In the genomic region with DNA sequence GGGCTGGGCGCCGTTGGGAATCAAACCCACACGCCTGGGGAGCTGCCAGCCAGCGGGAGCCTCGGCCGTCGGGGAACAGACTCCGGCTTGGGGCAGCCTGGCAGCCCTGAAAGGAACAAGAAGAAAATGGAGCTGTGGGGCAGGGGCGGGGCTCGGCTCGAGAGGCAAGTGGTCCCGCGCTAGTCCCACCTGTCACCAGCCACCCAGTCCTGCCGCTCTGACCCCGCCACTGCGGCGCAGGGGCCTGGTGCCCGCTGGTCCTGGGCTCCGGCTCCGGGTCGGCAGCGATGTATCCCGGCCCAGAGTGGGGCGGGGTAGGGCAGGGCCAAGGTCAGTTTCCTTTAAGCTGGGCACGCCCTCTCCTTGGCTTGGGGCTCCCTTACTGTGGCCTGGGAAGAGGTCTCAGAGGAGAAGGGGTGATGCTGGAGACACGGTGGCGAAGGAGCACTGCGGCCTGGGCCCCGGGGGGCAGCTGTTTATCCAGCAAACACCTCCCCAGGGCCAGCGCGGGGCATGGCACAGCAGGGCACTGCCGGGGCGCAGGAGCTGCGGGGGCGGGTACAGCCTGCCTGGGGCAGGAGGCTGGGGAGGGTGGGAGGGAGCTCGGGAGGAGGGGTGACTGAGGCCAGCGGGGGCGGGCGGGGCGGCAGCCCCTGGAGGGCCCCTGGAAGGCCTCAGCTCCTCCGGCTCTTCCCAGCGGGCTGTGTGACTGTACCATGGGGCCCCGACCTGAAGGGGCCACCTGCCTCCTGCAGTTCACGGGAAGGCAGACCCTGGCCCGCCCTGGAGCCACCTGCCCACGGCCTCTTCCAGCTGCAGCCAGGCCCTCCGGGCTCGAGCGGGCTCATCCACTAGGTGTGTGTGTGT, we compare ENCODE assay signal across 8 cellular contexts. TPM values are rescaled to one million over a fixed set of nuclear protein-coding genes. Genes with fewer than 3 reads are reported as not detected.
DNase-seq lines count a peak whose midpoint lies in the region; ATAC-seq lines count a peak whose summit lies in the region.

No MANE protein-coding gene starts in this region.

- 29% methylated on average over 49 of the region's 49 CpGs for WGBS in right cardiac atrium

- no peaks in the 10 kb centered on the region for H3K9me3 ChIP-seq in right cardiac atrium (ENCODE audit: control insufficient read depth, low read length)
- H3K9me3 ChIP-seq in subcutaneous abdominal adipose tissue (ENCODE audit: control insufficient read depth in 5 of 5, low read length in 5 of 5), result no peaks in the 10 kb centered on the region

- peak; percentile 82 for DNase-seq in activated CD4-positive, alpha-beta T cell treated with anti-CD3 and anti-CD28 coated beads, Interleukin-2, amount 10 ng/mL, durations not matched to agents 24 days and 14 days
- no peak for DNase-seq in activated CD4-positive, alpha-beta T cell treated with anti-CD3 and anti-CD28 coated beads, Interleukin-2, amount 50 U/mL, for 4 hours
- peak in 1 of 34 experiments; percentile 28 for DNase-seq in T-cell
- peak; percentile 41 to 71 (median 62) for DNase-seq in right cardiac atrium
- DNase-seq in NCI-H1436 (lab: John Stamatoyannopoulos, UW), result no peak

- ATAC-seq in T-cell (replicated peaks in 1 of 4), result peak; percentile 9 to 59 (median 32)
- peak; percentile 45 to 60 for ATAC-seq in right cardiac atrium
- ATAC-seq in GM19452 (IDR thresholded peaks at IDR 0.05; ENCODE audit: unreplicated experiment), result no peak
- ATAC-seq in GM19328 (IDR thresholded peaks at IDR 0.05; ENCODE audit: unreplicated experiment), result no peak

- CTCF ChIA-PET in T-cell (lab: Charles Lee), result interaction anchor here (0.6 to 3.4 kb wide), 4 partner anchors 24 to 1005 kb away, joined by 3 to 16 read pairs (median 7); no protein-coding TSS in a partner anchor

- H3K4me3 ChIP-seq in right cardiac atrium (ENCODE audit: low read length), result no peak overlapping the region
- H3K4me3 ChIP-seq in subcutaneous abdominal adipose tissue (ENCODE audit: low read depth in 1 of 5, low read length in 5 of 5), result peak overlapping the region in 3 of 5 donors; percentile 52 to 66 (median 58)

- H3K4me1 Mint-ChIP-seq in activated CD4-positive, alpha-beta T cell treated with anti-CD3 and anti-CD28 coated beads, Interleukin-2, amount 10 ng/mL, durations not matched to agents 24 days and 14 days, result peaks cover 14% of the 10 kb centered on the region
- peaks cover 11 to 18% (median 14%) of the 10 kb centered on the region in 3 donors for H3K4me1 Mint-ChIP-seq in T-cell

- H3K9me3 Mint-ChIP-seq in activated CD4-positive, alpha-beta T cell treated with anti-CD3 and anti-CD28 coated beads, Interleukin-2, amount 10 ng/mL, durations not matched to agents 24 days and 14 days, result no peaks in the 10 kb centered on the region
- no peaks in the 10 kb centered on the region for H3K9me3 Mint-ChIP-seq in T-cell

- H3K27ac Mint-ChIP-seq in activated CD4-positive, alpha-beta T cell treated with anti-CD3 and anti-CD28 coated beads, Interleukin-2, amount 10 ng/mL, durations not matched to agents 24 days and 14 days, result peak overlapping the region; percentile 62
- no peak overlapping the region for H3K27ac Mint-ChIP-seq in T-cell

- H3K27me3 ChIP-seq in right cardiac atrium (ENCODE audit: control insufficient read depth, insufficient read depth) (no peaks in the 10 kb centered on the region), subcutaneous abdominal adipose tissue (ENCODE audit: control insufficient read depth in 5 of 5, insufficient read depth in 4 of 5, low read length in 5 of 5) (peaks cover 0 to 28% (median 3%) of the 10 kb centered on the region in 5 donors)

- peaks cover 4% of the 10 kb centered on the region for H3K27me3 Mint-ChIP-seq in activated CD4-positive, alpha-beta T cell treated with anti-CD3 and anti-CD28 coated beads, Interleukin-2, amount 10 ng/mL, durations not matched to agents 24 days and 14 days
- H3K27me3 Mint-ChIP-seq in T-cell, result peaks cover 3 to 4% of the 10 kb centered on the region in 2 donors

- POLR2A ChIA-PET in T-cell (lab: Charles Lee), result interaction anchor here in 1 of 2 donors (0.6 kb wide), 1 partner anchor 302 kb away, joined by 10 read pairs; no protein-coding TSS in a partner anchor

- H3K4me3 Mint-ChIP-seq in activated CD4-positive, alpha-beta T cell treated with anti-CD3 and anti-CD28 coated beads, Interleukin-2, amount 10 ng/mL, durations not matched to agents 24 days and 14 days, result peak overlapping the region; percentile 79
- H3K4me3 Mint-ChIP-seq in T-cell, result peak overlapping the region; percentile 17 to 69 (median 55)

- no peak overlapping the region for H3K27ac ChIP-seq in right cardiac atrium (ENCODE audit: low read length)
- no peak overlapping the region for H3K27ac ChIP-seq in subcutaneous abdominal adipose tissue (ENCODE audit: low read depth, low read length)

- peaks cover 1% of the 10 kb centered on the region for H3K36me3 Mint-ChIP-seq in activated CD4-positive, alpha-beta T cell treated with anti-CD3 and anti-CD28 coated beads, Interleukin-2, amount 10 ng/mL, durations not matched to agents 24 days and 14 days (ENCODE audit: low read depth)
- peaks cover 2% of the 10 kb centered on the region for H3K36me3 Mint-ChIP-seq in T-cell

- peak overlapping the region in 4 of 5 donors; percentile 16 to 51 (median 24) for H3K9ac ChIP-seq in subcutaneous abdominal adipose tissue (ENCODE audit: low read length in 5 of 5)

- H3K36me3 ChIP-seq in subcutaneous abdominal adipose tissue (ENCODE audit: control insufficient read depth in 5 of 5, insufficient read depth in 5 of 5, low read length in 5 of 5), result peaks cover 0 to 10% (median 4%) of the 10 kb centered on the region in 5 donors

- no peaks in the 10 kb centered on the region for H3K4me1 ChIP-seq in right cardiac atrium (ENCODE audit: control insufficient read depth, insufficient read depth, low read length)
- H3K4me1 ChIP-seq in subcutaneous abdominal adipose tissue (ENCODE audit: control insufficient read depth in 5 of 5, insufficient read depth in 5 of 5, low read length in 5 of 5), result peaks cover 0 to 13% (median 8%) of the 10 kb centered on the region in 5 donors

- intact Hi-C loops in activated CD4-positive, alpha-beta T cell treated with anti-CD3 and anti-CD28 coated beads, Interleukin-2, amount 10 ng/mL, durations not matched to agents 24 days and 14 days (cut with micrococcal nuclease), result no loop called here
- intact Hi-C loops in right cardiac atrium (cut with DNase I), result loop anchor here in 2 of 4 donors (5.0 kb wide), 2 partner anchors 290 to 305 kb away; no protein-coding TSS in a partner anchor

RNA-seq across cellular contexts. Expression of a gene that starts 15.6 kb away (rescaled TPM):
- total RNA-seq in activated CD4-positive, alpha-beta T cell treated with anti-CD3 and anti-CD28 coated beads, Interleukin-2, amount 10 ng/mL, durations not matched to agents 24 days and 14 days, result 267 and 273 TPM in 2 replicates
- total RNA-seq in T-cell (100 to 1,000 TPM in 1 of 5 donors, 10 to 100 TPM in 4; 40.6 to 102 (median 53.3) TPM), right cardiac atrium (10 to 100 TPM; 35.2 to 47.9 (median 39.8) TPM)
- polyA plus RNA-seq in right cardiac atrium, result 17.3 TPM

Comparison
In these comparisons a context has a peak if more than half of its experiments do, and no peak if none do; other contexts are left out.
1. DNase-seq: peak in activated CD4-positive, alpha-beta T cell treated with anti-CD3 and anti-CD28 coated beads, Interleukin-2, amount 10 ng/mL, durations not matched to agents 24 days and 14 days (single experiment) and right cardiac atrium (3 of 3); none in activated CD4-positive, alpha-beta T cell treated with anti-CD3 and anti-CD28 coated beads, Interleukin-2, amount 50 U/mL, for 4 hours (0 of 2) and NCI-H1436 (single experiment).
2. ATAC-seq: peak in T-cell (4 of 4) and right cardiac atrium (2 of 2); none in GM19452 (single experiment) and GM19328 (single experiment).